Comparison of ENCODE assay signal across 1 cellular context in the genomic region with DNA sequence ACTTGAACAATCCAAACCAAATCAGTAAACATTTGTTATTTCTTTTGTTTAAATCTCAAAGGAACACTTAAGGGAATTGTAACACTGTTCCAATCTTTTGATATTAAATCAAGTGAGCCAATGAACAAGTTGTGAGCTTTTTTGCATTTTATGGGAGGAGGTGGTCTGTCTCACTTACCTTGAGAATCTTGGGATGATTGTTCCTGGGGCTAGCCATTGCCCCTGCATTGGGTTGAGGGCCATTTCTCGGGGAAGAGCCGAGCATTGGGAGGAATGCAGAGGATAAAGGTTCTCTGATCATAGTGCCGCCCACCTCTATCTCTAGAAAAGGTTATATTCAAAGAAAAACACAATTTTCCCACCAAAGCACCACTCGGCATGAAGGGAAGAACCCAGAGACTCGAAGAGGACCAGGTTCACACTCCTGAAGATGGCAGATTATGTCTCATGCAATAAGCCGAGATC.
TF ChIP-seq lines count a peak whose summit lies in the region.

No MANE protein-coding gene starts in this region.

TF ChIP-seq in endothelial cell of umbilical vein, 7 proteins besides CTCF, POLR2A, EP300 and RAD21:
- TF ChIP-seq JUN (IDR thresholded peaks at IDR 0.05; ENCODE audit: borderline replicate concordance, insufficient read depth, insufficient read length, low read depth) (no peak), EZH2 (IDR thresholded peaks at IDR 0.05; ENCODE audit: borderline replicate concordance, low read depth, low read length, severe bottlenecking) (no peak), POLR2AphosphoS5 (IDR thresholded peaks at IDR 0.05; ENCODE audit: insufficient read depth, low read depth, low read length) (no peak), FOS (IDR thresholded peaks at IDR 0.05; ENCODE audit: borderline replicate concordance, insufficient read depth, low read length) (no peak), MYC (IDR thresholded peaks at IDR 0.05; ENCODE audit: low read depth, low read length) (no peak), GATA2 (IDR thresholded peaks at IDR 0.05; ENCODE audit: insufficient read depth, insufficient read length, low read depth, low read length) (no peak)
- TF ChIP-seq, protein P1, sequence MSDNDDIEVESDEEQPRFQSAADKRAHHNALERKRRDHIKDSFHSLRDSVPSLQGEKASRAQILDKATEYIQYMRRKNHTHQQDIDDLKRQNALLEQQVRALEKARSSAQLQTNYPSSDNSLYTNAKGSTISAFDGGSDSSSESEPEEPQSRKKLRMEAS (IDR thresholded peaks at IDR 0.05; ENCODE audit: insufficient read depth, insufficient read length): no peak
TF ChIP-seq in endothelial cell of umbilical vein: peak in this region for 0.
